ENCODE assay signal across 38 cellular contexts in genomic region chr6:1846611-1847010, GRCh38.
"Had no signal": no experiment of that assay in that cellular context is flagged by ENCODE, and none has a peak within 500 bp of the region (broad histone marks: within the 10 kb centered on the region; RNA-seq: fewer than 3 reads in every experiment).

No MANE protein-coding gene starts in this region.

- H3K27ac Mint-ChIP-seq: activated naive CD4-positive, alpha-beta T cell treated with anti-CD3 and anti-CD28 coated beads for 36 hours; activated naive CD4-positive, alpha-beta T cell treated with anti-CD3 and anti-CD28 coated beads, Interleukin-2, amount 10 ng/mL, durations not matched to agents 7 days and 5 days; activated naive CD4-positive, alpha-beta T cell treated with anti-CD3 and anti-CD28 coated beads, Interleukin-2, amount 50 U/mL, for 24 hours; activated naive CD4-positive, alpha-beta T cell treated with anti-CD3 and anti-CD28 coated beads, Interleukin-2, amount 50 U/mL, for 72 hours; activated naive CD8-positive, alpha-beta T cell; activated naive CD8-positive, alpha-beta T cell treated with anti-CD3 and anti-CD28 coated beads for 36 hours; activated naive CD8-positive, alpha-beta T cell treated with anti-CD3 and anti-CD28 coated beads, Interleukin-2, amount 10 ng/mL, durations not matched to agents 7 days and 5 days; activated naive CD8-positive, alpha-beta T cell treated with anti-CD3 and anti-CD28 coated beads, Interleukin-2, amount 50 U/mL, for 24 hours; activated T-cell treated with anti-CD3 and anti-CD28 coated beads, Interleukin-2, amount 50 U/mL, for 24 hours; activated T-cell treated with anti-CD3 and anti-CD28 coated beads, Interleukin-2, amount 50 U/mL, for 72 hours; activated T-helper 1 cell treated with anti-CD3 and anti-CD28 coated beads, Interleukin-12 subunit alpha, Interleukin-12 subunit beta, Interleukin-2, Interleukin-4 antibody, amounts not matched to agents 30 ng/mL and 10 ng/mL and 1 ng/mL, durations not matched to agents 14 hours and 24 hours and 36 hours; activated T-helper 17 cell treated with anti-CD3 and anti-CD28 coated beads, Interleukin-2, amount 50 U/mL, for 72 hours; activated T-helper 2 cell treated with anti-CD3 and anti-CD28 coated beads, Interferon-gamma antibody, Interleukin-2, Interleukin-4, amounts not matched to agents 10 μg/mL and 5 μg/mL and 100 μg/mL, durations not matched to agents 14 hours and 24 hours and 36 hours; brain had no signal

- H3K4me1 ChIP-seq: adrenal gland, breast epithelium had no signal

- H3K4me1 Mint-ChIP-seq: activated naive CD4-positive, alpha-beta T cell treated with anti-CD3 and anti-CD28 coated beads, Interleukin-2, amount 10 ng/mL, durations not matched to agents 7 days and 5 days; activated naive CD4-positive, alpha-beta T cell treated with anti-CD3 and anti-CD28 coated beads, Interleukin-2, amount 50 U/mL, for 24 hours; activated naive CD8-positive, alpha-beta T cell treated with anti-CD3 and anti-CD28 coated beads for 36 hours; activated T-helper 17 cell treated with anti-CD3 and anti-CD28 coated beads, Interleukin-2, amount 50 U/mL, for 72 hours; central memory CD8-positive, alpha-beta T cell had no signal

- ATAC-seq: activated naive CD4-positive, alpha-beta T cell treated with anti-CD3 and anti-CD28 coated beads, Interleukin-2, amount 50 U/mL, for 72 hours; activated naive CD8-positive, alpha-beta T cell treated with anti-CD3 and anti-CD28 coated beads, Interleukin-2, amount 50 U/mL, for 24 hours; activated T-cell treated with anti-CD3 and anti-CD28 coated beads, Interleukin-2, amount 50 U/mL, for 4 hours; activated T-cell treated with anti-CD3 and anti-CD28 coated beads, Interleukin-2, amount 50 U/mL, for 72 hours; activated T-helper 17 cell treated with anti-CD3 and anti-CD28 coated beads, Interleukin-2, amount 50 U/mL, for 72 hours; body of pancreas had no signal

- H3K27ac ChIP-seq: adrenal gland, ascending aorta, body of pancreas, brain microvascular endothelial cell, breast epithelium, cardiac muscle cell had no signal

- H3K27me3 ChIP-seq: adrenal gland, ascending aorta, body of pancreas, brain microvascular endothelial cell, breast epithelium had no signal

- H3K9me3 Mint-ChIP-seq: activated naive CD4-positive, alpha-beta T cell treated with anti-CD3 and anti-CD28 coated beads, Interleukin-2, amount 10 ng/mL, durations not matched to agents 7 days and 5 days; activated naive CD4-positive, alpha-beta T cell treated with anti-CD3 and anti-CD28 coated beads, Interleukin-2, amount 50 U/mL, for 24 hours; activated naive CD4-positive, alpha-beta T cell treated with anti-CD3 and anti-CD28 coated beads, Interleukin-2, amount 50 U/mL, for 72 hours; activated naive CD8-positive, alpha-beta T cell treated with anti-CD3 and anti-CD28 coated beads for 36 hours; activated naive CD8-positive, alpha-beta T cell treated with anti-CD3 and anti-CD28 coated beads, Interleukin-2, amount 50 U/mL, for 24 hours; activated T-cell treated with anti-CD3 and anti-CD28 coated beads, Interleukin-2, amount 50 U/mL, for 24 hours; activated T-cell treated with anti-CD3 and anti-CD28 coated beads, Interleukin-2, amount 50 U/mL, for 4 hours; activated T-cell treated with anti-CD3 and anti-CD28 coated beads, Interleukin-2, amount 50 U/mL, for 72 hours; activated T-helper 1 cell treated with anti-CD3 and anti-CD28 coated beads, Interleukin-12 subunit alpha, Interleukin-12 subunit beta, Interleukin-2, Interleukin-4 antibody, amounts not matched to agents 30 ng/mL and 10 ng/mL and 1 ng/mL, durations not matched to agents 14 hours and 24 hours and 36 hours; activated T-helper 17 cell treated with anti-CD3 and anti-CD28 coated beads, Interleukin-2, amount 50 U/mL, for 72 hours; activated T-helper 2 cell treated with anti-CD3 and anti-CD28 coated beads, Interferon-gamma antibody, Interleukin-2, Interleukin-4, amounts not matched to agents 10 μg/mL and 5 μg/mL and 100 μg/mL, durations not matched to agents 14 hours and 24 hours and 36 hours; central memory CD8-positive, alpha-beta T cell had no signal

- H3K4me3 ChIP-seq: adrenal gland, ascending aorta, body of pancreas, breast epithelium, cardiac muscle cell had no signal

- H3K27me3 Mint-ChIP-seq: activated naive CD4-positive, alpha-beta T cell treated with anti-CD3 and anti-CD28 coated beads, Interleukin-2, amount 10 ng/mL, durations not matched to agents 7 days and 5 days; activated naive CD4-positive, alpha-beta T cell treated with anti-CD3 and anti-CD28 coated beads, Interleukin-2, amount 50 U/mL, for 24 hours; activated naive CD8-positive, alpha-beta T cell; activated naive CD8-positive, alpha-beta T cell treated with anti-CD3 and anti-CD28 coated beads for 36 hours; activated naive CD8-positive, alpha-beta T cell treated with anti-CD3 and anti-CD28 coated beads, Interleukin-2, amount 10 ng/mL, durations not matched to agents 7 days and 5 days; activated naive CD8-positive, alpha-beta T cell treated with anti-CD3 and anti-CD28 coated beads, Interleukin-2, amount 50 U/mL, for 24 hours; activated T-cell treated with anti-CD3 and anti-CD28 coated beads, Interleukin-2, amount 50 U/mL, for 24 hours; activated T-helper 17 cell treated with anti-CD3 and anti-CD28 coated beads, Interleukin-2, amount 50 U/mL, for 72 hours; brain; central memory CD8-positive, alpha-beta T cell had no signal

- H3K36me3 Mint-ChIP-seq: activated naive CD4-positive, alpha-beta T cell treated with anti-CD3 and anti-CD28 coated beads, Interleukin-2, amount 10 ng/mL, durations not matched to agents 7 days and 5 days; activated naive CD4-positive, alpha-beta T cell treated with anti-CD3 and anti-CD28 coated beads, Interleukin-2, amount 50 U/mL, for 72 hours; activated naive CD8-positive, alpha-beta T cell treated with anti-CD3 and anti-CD28 coated beads, Interleukin-2, amount 10 ng/mL, durations not matched to agents 7 days and 5 days had no signal

- H3K36me3 ChIP-seq: adrenal gland, ascending aorta, brain microvascular endothelial cell, breast epithelium, cardiac muscle cell had no signal

- DNase-seq: activated effector memory CD4-positive, alpha-beta T cell treated with anti-CD3 and anti-CD28 coated beads, Interleukin-2, amount 50 U/mL, for 16 hours; activated effector memory CD4-positive, alpha-beta T cell treated with Interleukin-2 at 50 U/mL for 16 hours; activated gamma-delta T cell; activated gamma-delta T cell treated with Interleukin-2 at 50 U/mL for 16 hours; activated naive CD4-positive, alpha-beta T cell; activated naive CD4-positive, alpha-beta T cell treated with anti-CD3 and anti-CD28 coated beads for 36 hours; activated naive CD4-positive, alpha-beta T cell treated with anti-CD3 and anti-CD28 coated beads, Interleukin-2, amount 10 ng/mL, durations not matched to agents 7 days and 5 days; activated naive CD4-positive, alpha-beta T cell treated with anti-CD3 and anti-CD28 coated beads, Interleukin-2, amount 50 U/mL, for 16 hours; activated naive CD4-positive, alpha-beta T cell treated with Interleukin-2 at 50 U/mL for 16 hours; activated naive CD8-positive, alpha-beta T cell treated with anti-CD3 and anti-CD28 coated beads for 36 hours; activated naive CD8-positive, alpha-beta T cell treated with anti-CD3 and anti-CD28 coated beads, Interleukin-2, amount 10 ng/mL, durations not matched to agents 7 days and 5 days; activated naive CD8-positive, alpha-beta T cell treated with anti-CD3 and anti-CD28 coated beads, Interleukin-2, amount 50 U/mL, for 24 hours; activated T-cell treated with anti-CD3 and anti-CD28 coated beads, Interleukin-2, amount 50 U/mL, for 1 hour; activated T-cell treated with anti-CD3 and anti-CD28 coated beads, Interleukin-2, amount 50 U/mL, for 24 hours; activated T-cell treated with anti-CD3 and anti-CD28 coated beads, Interleukin-2, amount 50 U/mL, for 4 hours; activated T-cell treated with anti-CD3 and anti-CD28 coated beads, Interleukin-2, amount 50 U/mL, for 48 hours; activated T-cell treated with anti-CD3 and anti-CD28 coated beads, Interleukin-2, amount 50 U/mL, for 72 hours; adrenal gland; amniotic stem cell; amygdala; anterior cingulate cortex; aorta; body of pancreas; brain microvascular endothelial cell; caudate nucleus; central memory CD4-positive, alpha-beta T cell; cerebellar nuclear complex had no signal

- H3K9me3 ChIP-seq: adrenal gland, ascending aorta, body of pancreas had no signal

- H3K4me3 Mint-ChIP-seq: activated naive CD4-positive, alpha-beta T cell treated with anti-CD3 and anti-CD28 coated beads for 36 hours; activated naive CD4-positive, alpha-beta T cell treated with anti-CD3 and anti-CD28 coated beads, Interleukin-2, amount 10 ng/mL, durations not matched to agents 7 days and 5 days; activated naive CD4-positive, alpha-beta T cell treated with anti-CD3 and anti-CD28 coated beads, Interleukin-2, amount 50 U/mL, for 24 hours; activated naive CD8-positive, alpha-beta T cell; activated naive CD8-positive, alpha-beta T cell treated with anti-CD3 and anti-CD28 coated beads for 36 hours; activated naive CD8-positive, alpha-beta T cell treated with anti-CD3 and anti-CD28 coated beads, Interleukin-2, amount 10 ng/mL, durations not matched to agents 7 days and 5 days; activated naive CD8-positive, alpha-beta T cell treated with anti-CD3 and anti-CD28 coated beads, Interleukin-2, amount 50 U/mL, for 24 hours; activated T-cell treated with anti-CD3 and anti-CD28 coated beads, Interleukin-2, amount 50 U/mL, for 24 hours; activated T-cell treated with anti-CD3 and anti-CD28 coated beads, Interleukin-2, amount 50 U/mL, for 4 hours; activated T-cell treated with anti-CD3 and anti-CD28 coated beads, Interleukin-2, amount 50 U/mL, for 72 hours; activated T-helper 1 cell treated with anti-CD3 and anti-CD28 coated beads, Interleukin-12 subunit alpha, Interleukin-12 subunit beta, Interleukin-2, Interleukin-4 antibody, amounts not matched to agents 30 ng/mL and 10 ng/mL and 1 ng/mL, durations not matched to agents 14 hours and 24 hours and 36 hours; activated T-helper 17 cell treated with anti-CD3 and anti-CD28 coated beads, Interleukin-2, amount 50 U/mL, for 72 hours; brain; central memory CD8-positive, alpha-beta T cell had no signal
